In the genomic region with DNA sequence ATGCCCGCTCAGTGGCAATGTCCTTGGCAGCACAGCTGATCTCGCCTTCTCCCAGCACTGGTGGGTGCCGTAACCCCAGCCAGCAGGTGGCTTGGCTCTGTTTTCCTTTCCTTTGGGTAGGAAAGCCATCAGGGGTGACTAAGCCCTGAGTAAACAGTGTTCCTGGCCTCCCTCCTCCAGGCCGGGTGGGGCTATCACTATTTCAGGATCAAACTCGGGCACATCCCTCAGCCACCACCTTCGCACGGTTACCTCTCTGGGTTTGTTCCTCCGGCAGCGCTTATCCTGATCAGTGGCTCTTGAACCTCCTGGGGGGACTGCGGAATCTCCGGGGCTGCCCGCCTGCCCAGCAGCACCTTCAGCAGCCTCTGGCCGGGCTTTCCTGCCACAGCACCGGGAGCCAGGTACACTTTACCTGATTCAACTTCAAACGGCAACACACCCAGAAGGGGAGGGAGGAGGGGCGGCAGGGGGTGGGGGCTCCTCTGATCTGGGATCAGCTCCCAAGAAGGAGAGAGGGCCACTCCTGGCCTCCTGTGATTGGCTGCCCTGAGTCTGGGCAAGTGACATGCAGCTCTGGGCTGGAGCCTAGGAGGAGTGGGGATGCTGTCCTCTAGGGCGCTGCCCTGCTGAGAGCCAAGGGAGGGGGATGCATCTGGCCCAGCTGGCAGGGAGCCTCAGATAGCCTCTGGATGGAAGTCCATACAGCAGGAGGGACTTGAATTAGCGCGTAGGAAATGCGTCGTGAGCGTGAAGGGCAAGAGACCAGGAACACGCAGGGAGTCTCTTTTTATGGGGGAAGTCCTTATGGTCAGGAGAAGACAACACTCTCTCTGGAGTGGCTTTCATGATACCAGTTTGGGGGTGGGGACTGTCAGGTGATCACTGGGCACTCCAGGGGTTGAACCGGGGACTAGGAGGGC, we compare ENCODE assay signal across 10 cellular contexts. TPM values are rescaled to one million over a fixed set of nuclear protein-coding genes. Genes with fewer than 3 reads are reported as not detected.
DNase-seq lines count a peak whose midpoint lies in the region; ATAC-seq and TF ChIP-seq lines count a peak whose summit lies in the region.
"Had no signal": no experiment of that assay in that cellular context is flagged by ENCODE, and none has a peak within 500 bp of the region (broad histone marks: within the 10 kb centered on the region; RNA-seq: fewer than 3 reads in every experiment).

A gene with protein sequence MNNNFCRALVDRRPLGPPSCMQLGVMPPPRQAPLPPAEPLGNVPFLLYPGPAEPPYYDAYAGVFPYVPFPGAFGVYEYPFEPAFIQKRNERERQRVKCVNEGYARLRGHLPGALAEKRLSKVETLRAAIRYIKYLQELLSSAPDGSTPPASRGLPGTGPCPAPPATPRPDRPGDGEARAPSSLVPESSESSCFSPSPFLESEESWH (minus strand): TSS at position 353 of the 923 bp plus-strand sequence. CDS start 11,812 bp downstream, outside the sequence.

- H3K4me1 ChIP-seq in Peyer's patch (peaks cover 0 to 7% (median 0%) of the 10 kb centered on the region in 4 donors), iPS DF 6.9 (ENCODE audit: control insufficient read depth, insufficient read depth, low read length) (peaks cover 6% of the 10 kb centered on the region), upper lobe of right lung (no peaks in the 10 kb centered on the region)

- H3K4me3 Mint-ChIP-seq in glutamatergic neuron (ENCODE audit: unreplicated experiment): no peak within 1 kb of the TSS
- no peak within 1 kb of the TSS for H3K4me3 Mint-ChIP-seq in stimulated activated memory B cell treated with anti-CD40 and anti-IgM and Interleukin-4, amounts not matched to agents 10 μg/mL and 1 μg/mL and 100 μg/mL, for 72 hours
- H3K4me3 Mint-ChIP-seq: activated CD4-positive, alpha-beta memory T cell treated with anti-CD3 and anti-CD28 coated beads, Interleukin-2, amount 10 ng/mL, durations not matched to agents 7 days and 5 days; mesothelial cell of epicardium had no signal

- H3K36me3 Mint-ChIP-seq in glutamatergic neuron (ENCODE audit: unreplicated experiment): peaks cover 4% of the 10 kb centered on the region
- peaks cover 5% of the 10 kb centered on the region for H3K36me3 Mint-ChIP-seq in stimulated activated memory B cell treated with anti-CD40 and anti-IgM and Interleukin-4, amounts not matched to agents 10 μg/mL and 1 μg/mL and 100 μg/mL, for 72 hours

- H3K9me3 ChIP-seq in Peyer's patch (no peaks in the 10 kb centered on the region), iPS DF 6.9 (ENCODE audit: control insufficient read depth, insufficient read depth, low read length) (no peaks in the 10 kb centered on the region), upper lobe of right lung (no peaks in the 10 kb centered on the region)

- ATAC-seq in Right ventricle myocardium inferior (no peak), left ventricle myocardium superior (no peak), upper lobe of right lung (peak; percentile 82), omental fat pad (ENCODE audit: low FRiP score) (no peak)
- ATAC-seq in stimulated activated memory B cell treated with anti-CD40 and anti-IgM and Interleukin-4, amounts not matched to agents 10 μg/mL and 1 μg/mL and 100 μg/mL, for 72 hours: no peak

- no peak for TF ChIP-seq POLR2A in Peyer's patch (IDR thresholded peaks at IDR 0.05)

- no peaks in the 10 kb centered on the region for H3K36me3 ChIP-seq in Peyer's patch
- no peaks in the 10 kb centered on the region for H3K36me3 ChIP-seq in iPS DF 6.9 (ENCODE audit: control insufficient read depth, insufficient read depth, low read length)
- no peaks in the 10 kb centered on the region for H3K36me3 ChIP-seq in upper lobe of right lung

- DNase-seq in Right ventricle myocardium inferior (ENCODE audit: missing footprints): peak; percentile 66
- DNase-seq in left ventricle myocardium superior: no peak
- peak in 2 of 3 donors; percentile 62 to 63 for DNase-seq in Peyer's patch
- peak; percentile 29 for DNase-seq in iPS DF 6.9 (ENCODE audit: low read depth, low spot score)
- DNase-seq in upper lobe of right lung: peak; percentile 70
- DNase-seq in glutamatergic neuron: no peak
- DNase-seq in omental fat pad (ENCODE audit: low spot score): no peak
- DNase-seq: activated CD4-positive, alpha-beta memory T cell treated with anti-CD3 and anti-CD28 coated beads, Interleukin-2, amount 10 ng/mL, durations not matched to agents 7 days and 5 days had no signal

- no peak within 1 kb of the TSS for H3K27ac Mint-ChIP-seq in glutamatergic neuron (ENCODE audit: unreplicated experiment)
- H3K27ac Mint-ChIP-seq in stimulated activated memory B cell treated with anti-CD40 and anti-IgM and Interleukin-4, amounts not matched to agents 10 μg/mL and 1 μg/mL and 100 μg/mL, for 72 hours: no peak within 1 kb of the TSS
- H3K27ac Mint-ChIP-seq: activated CD4-positive, alpha-beta memory T cell treated with anti-CD3 and anti-CD28 coated beads, Interleukin-2, amount 10 ng/mL, durations not matched to agents 7 days and 5 days; mesothelial cell of epicardium had no signal

- no peaks in the 10 kb centered on the region for H3K4me1 Mint-ChIP-seq in glutamatergic neuron (ENCODE audit: low read depth, unreplicated experiment)
- no peaks in the 10 kb centered on the region for H3K4me1 Mint-ChIP-seq in stimulated activated memory B cell treated with anti-CD40 and anti-IgM and Interleukin-4, amounts not matched to agents 10 μg/mL and 1 μg/mL and 100 μg/mL, for 72 hours
- H3K4me1 Mint-ChIP-seq: activated CD4-positive, alpha-beta memory T cell treated with anti-CD3 and anti-CD28 coated beads, Interleukin-2, amount 10 ng/mL, durations not matched to agents 7 days and 5 days had no signal

- peaks cover 6% of the 10 kb centered on the region for H3K9me3 Mint-ChIP-seq in glutamatergic neuron (ENCODE audit: unreplicated experiment)
- peaks cover 3% of the 10 kb centered on the region for H3K9me3 Mint-ChIP-seq in stimulated activated memory B cell treated with anti-CD40 and anti-IgM and Interleukin-4, amounts not matched to agents 10 μg/mL and 1 μg/mL and 100 μg/mL, for 72 hours
- H3K9me3 Mint-ChIP-seq: activated CD4-positive, alpha-beta memory T cell treated with anti-CD3 and anti-CD28 coated beads, Interleukin-2, amount 10 ng/mL, durations not matched to agents 7 days and 5 days; mesothelial cell of epicardium had no signal

- H3K27me3 ChIP-seq in Peyer's patch: no peaks in the 10 kb centered on the region
- H3K27me3 ChIP-seq in iPS DF 6.9 (ENCODE audit: control insufficient read depth, insufficient read depth, low read length): no peaks in the 10 kb centered on the region
- H3K27me3 ChIP-seq in upper lobe of right lung: no peaks in the 10 kb centered on the region

- H3K27me3 Mint-ChIP-seq in glutamatergic neuron (ENCODE audit: unreplicated experiment): peaks cover 9% of the 10 kb centered on the region
- peaks cover 29% of the 10 kb centered on the region for H3K27me3 Mint-ChIP-seq in stimulated activated memory B cell treated with anti-CD40 and anti-IgM and Interleukin-4, amounts not matched to agents 10 μg/mL and 1 μg/mL and 100 μg/mL, for 72 hours

- H3K4me3 ChIP-seq in Peyer's patch (no peak within 1 kb of the TSS), iPS DF 6.9 (ENCODE audit: low read length) (no peak within 1 kb of the TSS), upper lobe of right lung (no peak within 1 kb of the TSS)

- intact Hi-C loops in Right ventricle myocardium inferior (cut with DNase I): no loop called here
- intact Hi-C loops in left ventricle myocardium superior (cut with micrococcal nuclease): no loop called here
- intact Hi-C loops in upper lobe of right lung (cut with DNase I): no loop called here

- H3K27ac ChIP-seq in Peyer's patch: no peak within 1 kb of the TSS
- H3K27ac ChIP-seq in iPS DF 6.9 (ENCODE audit: low read length): no peak within 1 kb of the TSS
- H3K27ac ChIP-seq in upper lobe of right lung: no peak within 1 kb of the TSS

- WGBS in iPS DF 6.9 (ENCODE audit: insufficient coverage, insufficient read length): no CpG with 5 or more reads among the region's 24 CpGs

- TF ChIP-seq CTCF in Peyer's patch (IDR thresholded peaks at IDR 0.05): peak in 3 of 6 experiments; percentile 20 to 41 (median 23)
- TF ChIP-seq CTCF in upper lobe of right lung (IDR thresholded peaks at IDR 0.05): no peak
- no peak for TF ChIP-seq CTCF in glutamatergic neuron (IDR thresholded peaks at IDR 0.05; ENCODE audit: partially characterized antibody, unreplicated experiment)
- no peak for TF ChIP-seq CTCF in omental fat pad (IDR thresholded peaks at IDR 0.05)

RNA-seq across cellular contexts. Expression of the gene that starts here (rescaled TPM):
- not detected for total RNA-seq in Right ventricle myocardium inferior
- not detected for total RNA-seq in left ventricle myocardium superior
- not detected for total RNA-seq in Peyer's patch
- 0.29 TPM for total RNA-seq in upper lobe of right lung
- not detected for total RNA-seq in glutamatergic neuron (ENCODE audit: unreplicated experiment)
- total RNA-seq in omental fat pad: not detected
- total RNA-seq: activated CD4-positive, alpha-beta memory T cell treated with anti-CD3 and anti-CD28 coated beads, Interleukin-2, amount 10 ng/mL, durations not matched to agents 7 days and 5 days; mesothelial cell of epicardium had no signal

Comparison
In these comparisons a context has a peak if more than half of its experiments do, and no peak if none do; other contexts are left out.
1. Peak in DNase-seq in Right ventricle myocardium inferior; RNA of the gene not detected or under 1 TPM.
2. Peak in DNase-seq in Peyer's patch; RNA of the gene not detected or under 1 TPM.
3. Peak in DNase-seq and ATAC-seq in upper lobe of right lung; RNA of the gene not detected or under 1 TPM.